Comparison of ENCODE assay signal across 25 cellular contexts in the genomic region with DNA sequence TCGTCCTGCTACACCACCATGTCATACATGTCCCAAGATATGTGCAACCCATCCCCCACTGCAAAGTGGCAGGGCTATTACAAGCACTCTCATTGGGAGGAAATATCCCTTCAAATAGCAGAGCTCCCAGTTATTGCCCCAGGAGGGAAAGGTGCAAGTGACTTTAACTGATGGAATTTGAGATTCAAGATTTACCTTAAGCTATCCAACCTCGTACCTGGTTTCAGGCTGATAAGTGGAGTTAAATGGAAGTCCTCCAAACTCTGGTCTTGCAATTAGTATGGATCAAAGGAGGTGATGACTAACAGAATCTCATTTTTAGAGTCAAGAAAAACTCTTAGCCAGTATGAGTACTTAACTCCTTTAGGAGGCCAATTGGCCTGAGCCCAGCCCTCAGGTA. TPM values are rescaled to one million over a fixed set of nuclear protein-coding genes. Genes with fewer than 3 reads are reported as not detected.
DNase-seq lines count a peak whose midpoint lies in the region; ATAC-seq and TF ChIP-seq lines count a peak whose summit lies in the region.
"Had no signal": no experiment of that assay in that cellular context is flagged by ENCODE, and none has a peak within 500 bp of the region (broad histone marks: within the 10 kb centered on the region; RNA-seq: fewer than 3 reads in every experiment).

No MANE protein-coding gene starts in this region.

- 45% methylated on average over 2 of the region's 2 CpGs for WGBS in hepatocyte (ENCODE audit: low lambda C conversion rate, missing lambda C conversion rate)

- no peaks in the 10 kb centered on the region for H4K20me1 ChIP-seq in hepatocyte (ENCODE audit: insufficient read depth, poor library complexity, severe bottlenecking)

- H3K36me3 ChIP-seq in breast epithelium = no peaks in the 10 kb centered on the region
- no peaks in the 10 kb centered on the region for H3K36me3 ChIP-seq in hepatocyte (replicated peaks; ENCODE audit: insufficient read depth, low read depth)
- no peaks in the 10 kb centered on the region for H3K36me3 ChIP-seq in tibial artery
- H3K36me3 ChIP-seq: colonic mucosa, Peyer's patch had no signal

- TF ChIP-seq CTCF in breast epithelium (IDR thresholded peaks at IDR 0.05) (no peak), hepatocyte (IDR thresholded peaks at IDR 0.05; ENCODE audit: poor library complexity) (no peak), nephron progenitor cell (IDR thresholded peaks at IDR 0.05) (no peak), tibial artery (IDR thresholded peaks at IDR 0.05) (no peak)

- no peaks in the 10 kb centered on the region for H3K4me1 ChIP-seq in breast epithelium
- H3K4me1 ChIP-seq in hepatocyte (ENCODE audit: insufficient read depth) = peaks cover 11% of the 10 kb centered on the region
- peaks cover 0 to 20% (median 16%) of the 10 kb centered on the region in 4 donors for H3K4me1 ChIP-seq in tibial artery
- H3K4me1 ChIP-seq: colonic mucosa, psoas muscle had no signal

- no peak overlapping the region for H2AFZ ChIP-seq in hepatocyte

- H3K4me3 Mint-ChIP-seq in nephron progenitor cell = peak overlapping the region; percentile 93
- no peak overlapping the region for H3K4me3 Mint-ChIP-seq in activated T-helper 2 cell treated with anti-CD3 and anti-CD28 coated beads, Interferon-gamma antibody, Interleukin-2, Interleukin-4, amounts not matched to agents 10 μg/mL and 5 μg/mL and 100 μg/mL, durations not matched to agents 14 hours and 24 hours and 36 hours (ENCODE audit: low read depth)
- H3K4me3 Mint-ChIP-seq: stimulated activated effector memory CD8-positive, alpha-beta T cell treated with anti-CD3 and anti-CD28 coated beads, Interleukin-12 subunit alpha, Interleukin-12 subunit beta, amount 100 ng/mL, for 72 hours had no signal

- H3K4me3 ChIP-seq in breast epithelium (peak overlapping the region in 1 of 3 donors; percentile 95), hepatocyte (no peak overlapping the region), tibial artery (peak overlapping the region; percentile 49 to 61)

- H3K27me3 ChIP-seq in breast epithelium (peaks cover 0 to 8% of the 10 kb centered on the region in 2 donors), hepatocyte (peaks cover 23% of the 10 kb centered on the region), tibial artery (peaks cover 0 to 29% of the 10 kb centered on the region in 2 donors)

- H3K79me2 ChIP-seq in hepatocyte = no peaks in the 10 kb centered on the region

- no peaks in the 10 kb centered on the region for H3K9me3 Mint-ChIP-seq in nephron progenitor cell
- H3K9me3 Mint-ChIP-seq in activated T-helper 2 cell treated with anti-CD3 and anti-CD28 coated beads, Interferon-gamma antibody, Interleukin-2, Interleukin-4, amounts not matched to agents 10 μg/mL and 5 μg/mL and 100 μg/mL, durations not matched to agents 14 hours and 24 hours and 36 hours = no peaks in the 10 kb centered on the region
- H3K9me3 Mint-ChIP-seq: CD4-positive, alpha-beta memory T cell; H9; stimulated activated effector memory CD8-positive, alpha-beta T cell treated with anti-CD3 and anti-CD28 coated beads, Interleukin-12 subunit alpha, Interleukin-12 subunit beta, amount 100 ng/mL, for 72 hours had no signal

- H3K4me1 Mint-ChIP-seq in nephron progenitor cell = peaks cover 50% of the 10 kb centered on the region
- H3K4me1 Mint-ChIP-seq in activated T-helper 2 cell treated with anti-CD3 and anti-CD28 coated beads, Interferon-gamma antibody, Interleukin-2, Interleukin-4, amounts not matched to agents 10 μg/mL and 5 μg/mL and 100 μg/mL, durations not matched to agents 14 hours and 24 hours and 36 hours (ENCODE audit: low read depth) = peaks cover 2% of the 10 kb centered on the region
- H3K4me1 Mint-ChIP-seq: stimulated activated effector memory CD8-positive, alpha-beta T cell treated with anti-CD3 and anti-CD28 coated beads, Interleukin-12 subunit alpha, Interleukin-12 subunit beta, amount 100 ng/mL, for 72 hours had no signal

- in situ Hi-C loops in T47D (cut with HindIII; ENCODE audit: low pct_unique_long_range_greater_than_20kb, low sequenced_read_pairs) = no loop called here

- ATAC-seq in HG02642 (IDR thresholded peaks at IDR 0.05; ENCODE audit: poor library complexity, unreplicated experiment) (no peak), GM21576 (IDR thresholded peaks at IDR 0.05; ENCODE audit: unreplicated experiment) (no peak)
- ATAC-seq: left lobe of liver; psoas muscle; stimulated activated effector memory CD8-positive, alpha-beta T cell treated with anti-CD3 and anti-CD28 coated beads, Interleukin-12 subunit alpha, Interleukin-12 subunit beta, amount 100 ng/mL, for 72 hours had no signal

- H3K27me3 Mint-ChIP-seq in nephron progenitor cell (ENCODE audit: low read depth, poor library complexity) = peaks cover 26% of the 10 kb centered on the region
- H3K27me3 Mint-ChIP-seq in activated T-helper 2 cell treated with anti-CD3 and anti-CD28 coated beads, Interferon-gamma antibody, Interleukin-2, Interleukin-4, amounts not matched to agents 10 μg/mL and 5 μg/mL and 100 μg/mL, durations not matched to agents 14 hours and 24 hours and 36 hours (ENCODE audit: low read depth) = peaks cover 39% of the 10 kb centered on the region

- no peak overlapping the region for H3K27ac Mint-ChIP-seq in nephron progenitor cell
- no peak overlapping the region for H3K27ac Mint-ChIP-seq in activated T-helper 2 cell treated with anti-CD3 and anti-CD28 coated beads, Interferon-gamma antibody, Interleukin-2, Interleukin-4, amounts not matched to agents 10 μg/mL and 5 μg/mL and 100 μg/mL, durations not matched to agents 14 hours and 24 hours and 36 hours
- H3K27ac Mint-ChIP-seq: CD4-positive, alpha-beta memory T cell; H9; stimulated activated effector memory CD8-positive, alpha-beta T cell treated with anti-CD3 and anti-CD28 coated beads, Interleukin-12 subunit alpha, Interleukin-12 subunit beta, amount 100 ng/mL, for 72 hours had no signal

- DNase-seq in T47D (ENCODE audit: low read depth in 1 of 2, low spot score in 1 of 2) (peak; percentile 29 to 61), breast epithelium (ENCODE audit: low spot score in 2 of 2) (no peak), hepatocyte (ENCODE audit: low spot score) (no peak), nephron progenitor cell (no peak), tibial artery (no peak)
- no peak for DNase-seq in activated T-helper 2 cell treated with anti-CD3 and anti-CD28 coated beads, Interferon-gamma antibody, Interleukin-2, Interleukin-4, amounts not matched to agents 10 μg/mL and 5 μg/mL and 100 μg/mL, durations not matched to agents 14 hours and 24 hours and 36 hours (ENCODE audit: low spot score)
- DNase-seq: activated gamma-delta T cell; CD4-positive, alpha-beta memory T cell; DMS153; glutamatergic neuron; H9; NCI-H146; NCI-H510A; NK-92 treated with Interleukin-12 subunit alpha and Interleukin-12 subunit beta, amount 100 ng/mL, for 24 hours; Peyer's patch; psoas muscle; T-helper 1 cell had no signal

- H3K9me2 ChIP-seq in hepatocyte (replicated peaks; ENCODE audit: insufficient read depth) = no peaks in the 10 kb centered on the region

- TF ChIP-seq POLR2A in breast epithelium (IDR thresholded peaks at IDR 0.05) = no peak

- intact Hi-C loops in breast epithelium (cut with DNase I; ENCODE audit: low total_unique reads) = no loop called here
- intact Hi-C loops in tibial artery (cut with DNase I; ENCODE audit: low total_unique reads) = no loop called here
- intact Hi-C loops in activated T-helper 2 cell treated with anti-CD3 and anti-CD28 coated beads, Interferon-gamma antibody, Interleukin-2, Interleukin-4, amounts not matched to agents 10 μg/mL and 5 μg/mL and 100 μg/mL, durations not matched to agents 14 hours and 24 hours and 36 hours (cut with micrococcal nuclease) = no loop called here

- H3K27ac ChIP-seq in breast epithelium (no peak overlapping the region), hepatocyte (no peak overlapping the region), tibial artery (no peak overlapping the region)
- H3K27ac ChIP-seq: 22Rv1, colonic mucosa, psoas muscle, skin epidermis had no signal

- H3K4me2 ChIP-seq in hepatocyte = peak overlapping the region; percentile 100

- H3K9me3 ChIP-seq in breast epithelium = no peaks in the 10 kb centered on the region
- H3K9me3 ChIP-seq in hepatocyte (ENCODE audit: low read depth) = no peaks in the 10 kb centered on the region
- H3K9me3 ChIP-seq in tibial artery = no peaks in the 10 kb centered on the region
- H3K9me3 ChIP-seq: colonic mucosa, Peyer's patch, psoas muscle had no signal

- H3K36me3 Mint-ChIP-seq in nephron progenitor cell (ENCODE audit: low read depth) = no peaks in the 10 kb centered on the region
- H3K36me3 Mint-ChIP-seq in activated T-helper 2 cell treated with anti-CD3 and anti-CD28 coated beads, Interferon-gamma antibody, Interleukin-2, Interleukin-4, amounts not matched to agents 10 μg/mL and 5 μg/mL and 100 μg/mL, durations not matched to agents 14 hours and 24 hours and 36 hours (ENCODE audit: low read depth) = no peaks in the 10 kb centered on the region
- H3K36me3 Mint-ChIP-seq: CD4-positive, alpha-beta memory T cell; stimulated activated effector memory CD8-positive, alpha-beta T cell treated with anti-CD3 and anti-CD28 coated beads, Interleukin-12 subunit alpha, Interleukin-12 subunit beta, amount 100 ng/mL, for 72 hours had no signal

RNA-seq across cellular contexts. Expression of gene SLCO2A1, which starts 2.1 kb away (rescaled TPM):
- 10 to 100 TPM in 1 of 3 donors, 1 to 10 TPM in 2; 4.2 to 11.1 (median 7.5) TPM for total RNA-seq in breast epithelium
- 2.2 and 2.3 TPM in 2 replicates for total RNA-seq in hepatocyte
- polyA plus RNA-seq in hepatocyte = 7.0 and 8.4 TPM in 2 replicates
- not detected in 2 replicates for total RNA-seq in activated T-helper 2 cell treated with anti-CD3 and anti-CD28 coated beads, Interferon-gamma antibody, Interleukin-2, Interleukin-4, amounts not matched to agents 10 μg/mL and 5 μg/mL and 100 μg/mL, durations not matched to agents 14 hours and 24 hours and 36 hours
- total RNA-seq: CD4-positive, alpha-beta memory T cell; SK-MEL-5 had no signal
- polyA plus RNA-seq: CD4-positive, alpha-beta memory T cell had no signal

Comparison
In these comparisons a context has a peak if more than half of its experiments do, and no peak if none do; other contexts are left out.
1. DNase-seq: peak in T47D (2 of 2); none in breast epithelium (0 of 2), hepatocyte (single experiment), nephron progenitor cell (single experiment), tibial artery (0 of 2) and activated T-helper 2 cell treated with anti-CD3 and anti-CD28 coated beads, Interferon-gamma antibody, Interleukin-2, Interleukin-4, amounts not matched to agents 10 μg/mL and 5 μg/mL and 100 μg/mL, durations not matched to agents 14 hours and 24 hours and 36 hours (single experiment).